ENCODE assay signal across 13 cellular contexts in the genomic region with DNA sequence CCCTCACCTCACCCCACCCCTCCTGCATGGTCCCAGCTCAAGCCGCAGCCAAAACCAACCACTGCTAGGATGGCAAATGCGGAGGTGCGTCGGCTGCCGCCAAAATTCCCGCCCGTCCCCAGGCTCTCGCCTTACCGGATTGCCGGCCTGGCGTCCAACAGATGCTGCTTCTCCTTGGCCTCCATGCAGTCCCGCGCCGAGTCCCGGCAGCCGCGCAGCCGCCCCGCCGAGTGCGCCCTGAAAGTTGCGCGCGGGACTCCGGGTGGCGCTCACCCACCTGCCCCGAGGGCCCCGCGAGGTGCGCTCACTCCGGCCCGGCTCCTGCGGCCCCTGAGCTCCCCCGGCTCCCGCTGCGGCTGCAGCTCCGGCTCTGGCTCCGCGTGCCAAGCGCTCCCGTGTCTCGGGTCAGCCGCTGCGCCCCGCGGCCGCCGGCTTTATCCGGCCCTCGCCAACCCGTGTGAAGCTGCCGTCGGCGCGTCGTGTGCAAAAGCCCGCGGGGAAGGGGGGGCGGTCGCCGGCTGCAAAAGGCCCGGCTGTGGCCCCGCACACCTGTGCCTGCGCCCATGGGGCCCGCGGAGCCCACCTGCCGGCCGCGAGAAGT. TPM values are rescaled to one million over a fixed set of nuclear protein-coding genes. Genes with fewer than 3 reads are reported as not detected.
A peak's percentile ranks its signal among the peaks of the same experiment; 100 is the strongest.
DNase-seq lines count a peak whose midpoint lies in the region; ATAC-seq and TF ChIP-seq lines count a peak whose summit lies in the region.
"Had no signal": no experiment of that assay in that cellular context is flagged by ENCODE, and none has a peak within 500 bp of the region (broad histone marks: within the 10 kb centered on the region; RNA-seq: fewer than 3 reads in every experiment).

SLC30A2 (minus strand) TSS at position 407 of the 601 bp plus-strand sequence; CDS start at position 185, 222 bp downstream.

- ATAC-seq in Right ventricle myocardium superior (ENCODE audit: poor library complexity) (peak; percentile 32), Right ventricle myocardium inferior (no peak), left lung (peak; percentile 12), GM18858 (IDR thresholded peaks at IDR 0.05; ENCODE audit: unreplicated experiment) (no peak)

- peaks cover 45 to 82% of the 10 kb centered on the region in 2 donors for H3K27me3 ChIP-seq in left lung

- H3K36me3 ChIP-seq in left lung (no peaks in the 10 kb centered on the region), urinary bladder (ENCODE audit: insufficient read depth) (no peaks in the 10 kb centered on the region)

- under 1% methylated on average over 68 of the region's 69 CpGs for WGBS in urinary bladder

- H3K4me3 ChIP-seq in coronary artery (peak within 1 kb of the TSS; percentile 57), left lung (no peak within 1 kb of the TSS), urinary bladder (ENCODE audit: low read depth, low read length) (peak within 1 kb of the TSS; percentile 9)

- no peaks in the 10 kb centered on the region for H3K9me3 ChIP-seq in left lung

- intact Hi-C loops in Right ventricle myocardium superior (cut with DNase I), result no loop called here
- intact Hi-C loops in Right ventricle myocardium inferior (cut with DNase I), result no loop called here
- intact Hi-C loops in left lung (cut with DNase I), result no loop called here

- H3K27ac ChIP-seq in coronary artery, result no peak within 1 kb of the TSS
- no peak within 1 kb of the TSS for H3K27ac ChIP-seq in left lung
- no peak within 1 kb of the TSS for H3K27ac ChIP-seq in urinary bladder (ENCODE audit: low read depth)
- H3K27ac ChIP-seq: RWPE1 had no signal

- peak; percentile 40 for DNase-seq in Right ventricle myocardium superior
- no peak for DNase-seq in Right ventricle myocardium inferior (ENCODE audit: missing footprints)
- DNase-seq in coronary artery (ENCODE audit: low spot score), result no peak
- DNase-seq in left lung, result no peak
- DNase-seq in NCI-H1694 treated with DMSO at 0.1 percent for 48 hours (lab: John Stamatoyannopoulos, UW), result no peak
- no peak for DNase-seq in GM20000 (ENCODE audit: low spot score)
- DNase-seq: CD4-positive, alpha-beta memory T cell; effector CD4-positive, alpha-beta T cell; midbrain had no signal

- TF ChIP-seq CTCF in coronary artery (IDR thresholded peaks at IDR 0.05) (no peak), left lung (IDR thresholded peaks at IDR 0.05) (no peak), GM20000 (IDR thresholded peaks at IDR 0.05; ENCODE audit: extremely low read depth, missing control alignments) (no peak)

- H3K4me1 ChIP-seq in left lung, result peaks cover 6 to 14% of the 10 kb centered on the region in 2 donors
- H3K4me1 ChIP-seq in urinary bladder (ENCODE audit: insufficient read depth), result no peaks in the 10 kb centered on the region

RNA-seq across cellular contexts. Expression of gene SLC30A2, which starts in this region (rescaled TPM):
- 3.0 TPM for total RNA-seq in Right ventricle myocardium superior
- total RNA-seq in Right ventricle myocardium inferior, result 4.0 TPM
- total RNA-seq in left lung, result under 1 TPM in 1 of 2 donors, not detected in 1; 0.15 TPM
- total RNA-seq in urinary bladder, result 1.7 TPM
- polyA plus RNA-seq in urinary bladder, result 0.24 TPM
- total RNA-seq: activated CD8-positive, alpha-beta memory T cell treated with anti-CD3 and anti-CD28 coated beads for 36 hours; CD4-positive, alpha-beta memory T cell had no signal
- polyA plus RNA-seq: CD4-positive, alpha-beta memory T cell had no signal

Comparison
In these comparisons a context has a peak if more than half of its experiments do, and no peak if none do; other contexts are left out.
1. Peak in ATAC-seq in left lung; RNA of the gene not detected or under 1 TPM.
2. H3K4me3 ChIP-seq: peak in coronary artery (single experiment) and urinary bladder (single experiment); none in left lung (0 of 2).